ENCODE assay signal across 8 cellular contexts in genomic region chr1:236604218-236605029, GRCh38. TPM values are rescaled to one million over a fixed set of nuclear protein-coding genes. Genes with fewer than 3 reads are reported as not detected.
DNase-seq lines count a peak whose midpoint lies in the region; TF ChIP-seq lines count a peak whose summit lies in the region.

Gene HEATR1, minus strand, starts transcription at chr1:236604516. Its CDS starts 421 bp downstream, at chr1:236604095.

- H3F3A ChIP-seq in MM.1S (ENCODE audit: insufficient read depth, low read length) (peaks cover 6% of the 10 kb centered on the region), neural cell (ENCODE audit: insufficient read depth, low read length, poor library complexity, severe bottlenecking) (no peaks in the 10 kb centered on the region)

- H4K20me1 ChIP-seq in MM.1S (ENCODE audit: insufficient read depth, low read length): no peaks in the 10 kb centered on the region
- no peaks in the 10 kb centered on the region for H4K20me1 ChIP-seq in neural cell (ENCODE audit: insufficient read depth)

- H3K9me2 ChIP-seq in MM.1S (replicated peaks; ENCODE audit: insufficient read depth, low read length) (no peaks in the 10 kb centered on the region), neural cell (ENCODE audit: insufficient read depth, low read length) (no peaks in the 10 kb centered on the region)

- H3K27me3 ChIP-seq in HAP-1 (ENCODE audit: low read depth) (no peaks in the 10 kb centered on the region), MM.1S (replicated peaks; ENCODE audit: insufficient read depth, low read length) (no peaks in the 10 kb centered on the region), neural cell (ENCODE audit: insufficient read depth, low read depth, low read length) (no peaks in the 10 kb centered on the region), stomach (peaks cover 0 to 8% (median 0%) of the 10 kb centered on the region in 3 donors)

- TF ChIP-seq EP300 in neural cell (conservative IDR thresholded peaks at IDR 0.05; ENCODE audit: poor library complexity, severe bottlenecking): peak; percentile 16
- no peak for TF ChIP-seq EP300 in stomach (IDR thresholded peaks at IDR 0.05)

- TF ChIP-seq POLR2A in stomach (IDR thresholded peaks at IDR 0.05): no peak

- TF ChIP-seq CTCF in MM.1S (IDR thresholded peaks at IDR 0.05; ENCODE audit: low read length) (peak; percentile 7; the same call in 1 of the 2 replicates), fibroblast of villous mesenchyme (IDR thresholded peaks at IDR 0.05; ENCODE audit: insufficient read depth, low read depth, low read length) (no peak), neural cell (IDR thresholded peaks at IDR 0.05; ENCODE audit: poor library complexity, severe bottlenecking) (peak; percentile 64), stomach (IDR thresholded peaks at IDR 0.05) (no peak)

- H3K4me2 ChIP-seq in MM.1S (ENCODE audit: low read depth, low read length): peak within 1 kb of the TSS; percentile 66
- peak within 1 kb of the TSS; percentile 87 for H3K4me2 ChIP-seq in neural cell (ENCODE audit: low read length)

- DNase-seq in HAP-1 (ENCODE audit: low spot score in 2 of 2) (peak; percentile 92 to 97), MM.1S (peak; percentile 95), SIG-M5 (lab: John Stamatoyannopoulos, UW) (peak; percentile 67), activated gamma-delta T cell (lab: John Stamatoyannopoulos, UW) (peak; percentile 56), fibroblast of villous mesenchyme (ENCODE audit: low read depth) (peak; percentile 97), stomach (peak; percentile 94)

- peak; percentile 56 for TF ChIP-seq RAD21 in neural cell (conservative IDR thresholded peaks at IDR 0.05)

- H3K79me2 ChIP-seq in MM.1S (ENCODE audit: low read length): peaks cover 50% of the 10 kb centered on the region
- peaks cover 12% of the 10 kb centered on the region for H3K79me2 ChIP-seq in neural cell (replicated peaks; ENCODE audit: insufficient read depth, low read length)

- H3K9me3 ChIP-seq in ES-I3 (ENCODE audit: control insufficient read depth, insufficient read depth, low read length) (no peaks in the 10 kb centered on the region), HAP-1 (no peaks in the 10 kb centered on the region), MM.1S (replicated peaks; ENCODE audit: insufficient read depth, low read length) (no peaks in the 10 kb centered on the region), neural cell (ENCODE audit: low read length) (no peaks in the 10 kb centered on the region), stomach (no peaks in the 10 kb centered on the region)

- H3K9ac ChIP-seq in ES-I3 (ENCODE audit: low read depth, low read length) (peak within 1 kb of the TSS; percentile 94), MM.1S (ENCODE audit: low read length) (peak within 1 kb of the TSS; percentile 71), neural cell (ENCODE audit: low read length) (peak within 1 kb of the TSS; percentile 67)

- H2AFZ ChIP-seq in MM.1S (ENCODE audit: low read length): peak within 1 kb of the TSS; percentile 87
- H2AFZ ChIP-seq in neural cell (ENCODE audit: low read depth, low read length): peak within 1 kb of the TSS; percentile 85

- WGBS in stomach, 5 donors: 1 to 3% (median 2%) methylated on average over 43 to 48 of the region's 48 CpGs

- H3K27ac ChIP-seq in MM.1S (ENCODE audit: low read length) (peak within 1 kb of the TSS; percentile 50; the same call in 1 of the 2 replicates), neural cell (ENCODE audit: low read length) (peak within 1 kb of the TSS; percentile 57), stomach (peak within 1 kb of the TSS; percentile 70 to 89 (median 88))

- H3K4me3 ChIP-seq in HAP-1: peak within 1 kb of the TSS; percentile 84
- peak within 1 kb of the TSS; percentile 87 for H3K4me3 ChIP-seq in MM.1S (ENCODE audit: low read length)
- peak within 1 kb of the TSS; percentile 99 for H3K4me3 ChIP-seq in fibroblast of villous mesenchyme (ENCODE audit: low read depth, low read length)
- H3K4me3 ChIP-seq in neural cell (ENCODE audit: low read length): peak within 1 kb of the TSS; percentile 96
- H3K4me3 ChIP-seq in stomach: peak within 1 kb of the TSS; percentile 77 to 98 (median 92)

- in situ Hi-C loops in HAP-1 (cut with MboI; ENCODE audit: low sequenced_read_pairs): loop anchor here (25.0 kb wide), 2 partner anchors 258 to 958 kb away; no protein-coding TSS in a partner anchor

- intact Hi-C loops in stomach (cut with DNase I; ENCODE audit: low total_unique reads): no loop called here

- H3K36me3 ChIP-seq in ES-I3 (ENCODE audit: insufficient read depth, low read length) (0 out of 2 replicates have a peak, but pooled peaks cover 10% of the 10 kb centered on the region), HAP-1 (replicated peaks) (peaks cover 19% of the 10 kb centered on the region), MM.1S (replicated peaks; ENCODE audit: insufficient read depth, low read length) (no peaks in the 10 kb centered on the region; the same call in 1 of the 2 replicates), neural cell (ENCODE audit: insufficient read depth, low read length) (no peaks in the 10 kb centered on the region), stomach (peaks cover 0 to 31% (median 30%) of the 10 kb centered on the region in 4 donors)

- no peaks in the 10 kb centered on the region for H3K4me1 ChIP-seq in ES-I3 (ENCODE audit: insufficient read depth, low read length)
- H3K4me1 ChIP-seq in HAP-1: peaks cover 9% of the 10 kb centered on the region
- peaks cover 7% of the 10 kb centered on the region for H3K4me1 ChIP-seq in MM.1S (ENCODE audit: low read length)
- H3K4me1 ChIP-seq in stomach: peaks cover 8 to 26% (median 21%) of the 10 kb centered on the region in 4 donors

TF ChIP-seq in neural cell, 6 proteins besides CTCF, POLR2A, EP300 and RAD21:
- TF ChIP-seq MXI1 (conservative IDR thresholded peaks at IDR 0.05; ENCODE audit: poor library complexity, severe bottlenecking) (peak; percentile 100), SMC3 (conservative IDR thresholded peaks at IDR 0.05; ENCODE audit: poor library complexity) (peak; percentile 71), POLR2AphosphoS5 (IDR thresholded peaks at IDR 0.05) (peak; percentile 43), REST (IDR thresholded peaks at IDR 0.05; ENCODE audit: borderline replicate concordance) (no peak)

RNA-seq across cellular contexts. Expression of gene HEATR1, which starts in this region (rescaled TPM):
- total RNA-seq in fibroblast of villous mesenchyme (30.9 and 47.9 TPM in 2 replicates), stomach (10 to 100 TPM; 10.1 to 51.8 (median 25.6) TPM)
- polyA plus RNA-seq in neural cell (5.9 and 8.8 TPM in 2 replicates), stomach (1 to 10 TPM; 2.4 to 3.8 (median 3.1) TPM)
- 34.8 and 39.7 TPM in 2 replicates for polyA minus RNA-seq in neural cell

Comparison
In these comparisons a context has a peak if more than half of its experiments do, and no peak if none do; other contexts are left out.
1. Peak in every context shown above with its lines: DNase-seq, H3K4me3 ChIP-seq and H3K27ac ChIP-seq.
2. CTCF ChIP-seq: peak in MM.1S (single experiment) and neural cell (single experiment); none in fibroblast of villous mesenchyme (single experiment) and stomach (0 of 7).